In genomic region chr9:100322954-100323536, GRCh38 we compare ENCODE assay signal across 9 cellular contexts. TPM values are rescaled to one million over a fixed set of nuclear protein-coding genes. Genes with fewer than 3 reads are reported as not detected.
A peak's percentile ranks its signal among the peaks of the same experiment; 100 is the strongest.
DNase-seq lines count a peak whose midpoint lies in the region; ATAC-seq and TF ChIP-seq lines count a peak whose summit lies in the region.
"Had no signal": no experiment of that assay in that cellular context is flagged by ENCODE, and none has a peak within 500 bp of the region (broad histone marks: within the 10 kb centered on the region; RNA-seq: fewer than 3 reads in every experiment).

No MANE protein-coding gene starts in this region.

- H3K9me3 Mint-ChIP-seq in chondrocyte (ENCODE audit: low read depth) = no peaks in the 10 kb centered on the region
- H3K9me3 Mint-ChIP-seq: activated naive CD8-positive, alpha-beta T cell treated with anti-CD3 and anti-CD28 coated beads, Interleukin-2, amount 10 ng/mL, durations not matched to agents 7 days and 5 days had no signal

- no peaks in the 10 kb centered on the region for H3K27me3 Mint-ChIP-seq in chondrocyte (ENCODE audit: low read depth)
- H3K27me3 Mint-ChIP-seq: activated naive CD8-positive, alpha-beta T cell treated with anti-CD3 and anti-CD28 coated beads, Interleukin-2, amount 10 ng/mL, durations not matched to agents 7 days and 5 days had no signal

- H3K27ac Mint-ChIP-seq in chondrocyte (ENCODE audit: unreplicated experiment) = no peak overlapping the region
- H3K27ac Mint-ChIP-seq: activated naive CD8-positive, alpha-beta T cell treated with anti-CD3 and anti-CD28 coated beads, Interleukin-2, amount 10 ng/mL, durations not matched to agents 7 days and 5 days had no signal

- ATAC-seq in HG03175 (IDR thresholded peaks at IDR 0.05; ENCODE audit: unreplicated experiment) (peak; percentile 58), GM21360 (IDR thresholded peaks at IDR 0.05; ENCODE audit: unreplicated experiment) (no peak)

- DNase-seq in NOMO-1 treated with DMSO at 0.1 percent for 48 hours (lab: John Stamatoyannopoulos, UW; ENCODE audit: unreplicated experiment) (peak; percentile 13), NOMO-1 treated with dmso at 0.1 percent for 144 hours (lab: John Stamatoyannopoulos, UW; ENCODE audit: unreplicated experiment) (no peak), OCI-M1 (lab: John Stamatoyannopoulos, UW) (peak; percentile 77), chondrocyte (ENCODE audit: low spot score) (no peak), medulla oblongata (ENCODE audit: extremely low spot score) (peak; percentile 73), GM19240 (ENCODE audit: insufficient read length, low spot score) (no peak)
- DNase-seq: activated naive CD8-positive, alpha-beta T cell treated with anti-CD3 and anti-CD28 coated beads, Interleukin-2, amount 10 ng/mL, durations not matched to agents 7 days and 5 days had no signal

- no peak overlapping the region for H3K4me3 Mint-ChIP-seq in chondrocyte (ENCODE audit: unreplicated experiment)
- H3K4me3 Mint-ChIP-seq: activated naive CD8-positive, alpha-beta T cell treated with anti-CD3 and anti-CD28 coated beads, Interleukin-2, amount 10 ng/mL, durations not matched to agents 7 days and 5 days had no signal

- H3K36me3 Mint-ChIP-seq in chondrocyte (ENCODE audit: low read depth) = peaks cover 3% of the 10 kb centered on the region

- peaks cover 4% of the 10 kb centered on the region for H3K4me1 Mint-ChIP-seq in chondrocyte (ENCODE audit: low read depth)

- TF ChIP-seq CTCF in chondrocyte (IDR thresholded peaks at IDR 0.05) = peak; percentile 88

RNA-seq across cellular contexts. Expression of gene TEX10, which starts 29.7 kb away (rescaled TPM):
- 14.4 to 15.8 TPM (median 14.6 TPM) in 3 replicates for total RNA-seq in chondrocyte

Comparison
In these comparisons a context has a peak if more than half of its experiments do, and no peak if none do; other contexts are left out.
1. DNase-seq: peak in NOMO-1 treated with DMSO at 0.1 percent for 48 hours (single experiment), OCI-M1 (single experiment) and medulla oblongata (single experiment); none in NOMO-1 treated with dmso at 0.1 percent for 144 hours (single experiment), chondrocyte (single experiment) and GM19240 (single experiment).